8 cellular contexts compared by ENCODE assay signal in genomic region chr7:23106801-23107713, GRCh38. TPM values are rescaled to one million over a fixed set of nuclear protein-coding genes. Genes with fewer than 3 reads are reported as not detected.
A peak's percentile ranks its signal among the peaks of the same experiment; 100 is the strongest.
DNase-seq lines count a peak whose midpoint lies in the region; ATAC-seq and TF ChIP-seq lines count a peak whose summit lies in the region.

No MANE protein-coding gene starts in this region.

- H3K4me1 ChIP-seq in BLaER1 treated with 17β-estradiol and CSF1 and Interleukin-3, amounts not matched to agents 10 nM and 100 nM, result peaks cover 19 to 29% (median 26%) of the 10 kb centered on the region in 10 experiments
- peaks cover 18% of the 10 kb centered on the region for H3K4me1 ChIP-seq in KMS-11 (ENCODE audit: low read depth, poor library complexity, severe bottlenecking)

- no peaks in the 10 kb centered on the region for H3K27me3 ChIP-seq in BLaER1 treated with 17β-estradiol and CSF1 and Interleukin-3, amounts not matched to agents 10 nM and 100 nM
- no peaks in the 10 kb centered on the region for H3K27me3 ChIP-seq in KMS-11 (ENCODE audit: insufficient read depth, low read depth)

- H3K36me3 ChIP-seq in BLaER1 treated with 17β-estradiol and CSF1 and Interleukin-3, amounts not matched to agents 10 nM and 100 nM, result peaks cover 0 to 10% (median 4%) of the 10 kb centered on the region in 11 experiments; a peak in 11 of 22 replicates
- no peaks in the 10 kb centered on the region for H3K36me3 ChIP-seq in KMS-11 (ENCODE audit: insufficient read depth)

- peak overlapping the region in 10 of 11 experiments; percentile 71 to 91 (median 86); a peak in 20 of 22 replicates for H3K27ac ChIP-seq in BLaER1 treated with 17β-estradiol and CSF1 and Interleukin-3, amounts not matched to agents 10 nM and 100 nM
- peak overlapping the region; percentile 69; the same call in 1 of the 2 replicates for H3K27ac ChIP-seq in KMS-11

- H3K9me3 Mint-ChIP-seq in central memory CD8-positive, alpha-beta T cell, result no peaks in the 10 kb centered on the region
- H3K9me3 Mint-ChIP-seq in mesothelial cell of epicardium, result peaks cover 9% of the 10 kb centered on the region

- H2AFZ ChIP-seq in KMS-11 (ENCODE audit: low read depth), result peak overlapping the region; percentile 100

- no peak for ATAC-seq in central memory CD8-positive, alpha-beta T cell (replicated peaks; ENCODE audit: extremely low read depth, poor library complexity, severe bottlenecking)
- ATAC-seq in GM19467 (IDR thresholded peaks at IDR 0.05; ENCODE audit: unreplicated experiment) (no peak), GM21515 (IDR thresholded peaks at IDR 0.05; ENCODE audit: unreplicated experiment) (no peak)

- peaks cover 14% of the 10 kb centered on the region; the same call in 1 of the 2 replicates for H3K79me2 ChIP-seq in KMS-11 (ENCODE audit: insufficient read depth, low read depth)

- peak overlapping the region; percentile 80 to 94 (median 86) for H3K9ac ChIP-seq in BLaER1 treated with 17β-estradiol and CSF1 and Interleukin-3, amounts not matched to agents 10 nM and 100 nM
- peak overlapping the region; percentile 73; the same call in 1 of the 2 replicates for H3K9ac ChIP-seq in KMS-11

- peaks cover 13% of the 10 kb centered on the region for H3K36me3 Mint-ChIP-seq in central memory CD8-positive, alpha-beta T cell (ENCODE audit: insufficient read depth)
- peaks cover 13% of the 10 kb centered on the region for H3K36me3 Mint-ChIP-seq in mesothelial cell of epicardium

- H3K4me3 Mint-ChIP-seq in central memory CD8-positive, alpha-beta T cell, result peak overlapping the region; percentile 94
- H3K4me3 Mint-ChIP-seq in mesothelial cell of epicardium, result peak overlapping the region; percentile 99

- H3K27ac Mint-ChIP-seq in central memory CD8-positive, alpha-beta T cell (ENCODE audit: low read depth), result peak overlapping the region; percentile 90
- H3K27ac Mint-ChIP-seq in mesothelial cell of epicardium, result peak overlapping the region; percentile 100

- TF ChIP-seq CTCF in KMS-11 (conservative IDR thresholded peaks at IDR 0.05; ENCODE audit: low read depth, low read length) (no peak), mesothelial cell of epicardium (IDR thresholded peaks at IDR 0.05; ENCODE audit: unreplicated experiment) (no peak)

- peak overlapping the region; percentile 82 to 95 (median 88) for H3K4me2 ChIP-seq in BLaER1 treated with 17β-estradiol and CSF1 and Interleukin-3, amounts not matched to agents 10 nM and 100 nM
- H3K4me2 ChIP-seq in KMS-11, result peak overlapping the region; percentile 95

- H3K4me1 Mint-ChIP-seq in central memory CD8-positive, alpha-beta T cell, result peaks cover 59% of the 10 kb centered on the region
- peaks cover 29% of the 10 kb centered on the region for H3K4me1 Mint-ChIP-seq in mesothelial cell of epicardium

- peak overlapping the region; percentile 77 to 95 (median 86) for H3K4me3 ChIP-seq in BLaER1 treated with 17β-estradiol and CSF1 and Interleukin-3, amounts not matched to agents 10 nM and 100 nM
- H3K4me3 ChIP-seq in KMS-11 (IDR thresholded peaks at IDR 0.05; ENCODE audit: insufficient read depth, low read depth, low read length), result peak overlapping the region; percentile 33

- no peak for DNase-seq in central memory CD8-positive, alpha-beta T cell (ENCODE audit: low spot score in 2 of 2)
- DNase-seq in mesothelial cell of epicardium (ENCODE audit: low spot score in 2 of 2, unreplicated experiment in 2 of 2) (no peak), LoVo (ENCODE audit: low spot score) (no peak), HPDE6-E6E7 (ENCODE audit: extremely low spot score) (no peak)

- H3K27me3 Mint-ChIP-seq in central memory CD8-positive, alpha-beta T cell, result no peaks in the 10 kb centered on the region
- no peaks in the 10 kb centered on the region for H3K27me3 Mint-ChIP-seq in mesothelial cell of epicardium (ENCODE audit: low read depth)

- peaks cover 4 to 12% (median 9%) of the 10 kb centered on the region in 11 experiments for H3K9me3 ChIP-seq in BLaER1 treated with 17β-estradiol and CSF1 and Interleukin-3, amounts not matched to agents 10 nM and 100 nM (replicated peaks in 1 of 11)

- peaks cover 0 to 45% (median 13%) of the 10 kb centered on the region in 11 experiments; a peak in 9 of 22 replicates for H4K20me1 ChIP-seq in BLaER1 treated with 17β-estradiol and CSF1 and Interleukin-3, amounts not matched to agents 10 nM and 100 nM
- no peaks in the 10 kb centered on the region for H4K20me1 ChIP-seq in KMS-11 (ENCODE audit: insufficient read depth)

RNA-seq across cellular contexts. Expression of gene KLHL7, which starts 1.5 kb away (rescaled TPM):
- 44.0 to 48.3 TPM (median 45.7 TPM) in 3 replicates for total RNA-seq in mesothelial cell of epicardium
